Comparison of ENCODE assay signal across 1 cellular context in genomic region chr6:53312355-53312754, GRCh38.
TF ChIP-seq lines count a peak whose summit lies in the region.

No MANE protein-coding gene starts in this region.

TF ChIP-seq in K562, 482 proteins besides CTCF, POLR2A, EP300 and RAD21 (continues in another document):
- TF ChIP-seq MGA (IDR thresholded peaks at IDR 0.05) (peak; percentile 68), NFIC (IDR thresholded peaks at IDR 0.05) (peak; percentile 26; the same call in 1 of the 2 replicates), MYNN (IDR thresholded peaks at IDR 0.05) (no peak), MYNN (CRISPR knock-in tag; IDR thresholded peaks at IDR 0.05) (no peak), POLR2AphosphoS2 (IDR thresholded peaks at IDR 0.05; ENCODE audit: low read length) (no peak), CXXC5 (CRISPR knock-in tag; IDR thresholded peaks at IDR 0.05) (0 out of 2 replicates have a peak, but pooled peaks have one; percentile 37), RBM34 (IDR thresholded peaks at IDR 0.05; ENCODE audit: borderline replicate concordance, insufficient read depth, low read length) (no peak), PRMT5 (CRISPR knock-in tag; IDR thresholded peaks at IDR 0.05) (no peak), TEAD4 (IDR thresholded peaks at IDR 0.05; ENCODE audit: low read length) (peak; percentile 78), TEAD4 (CRISPR knock-in tag; IDR thresholded peaks at IDR 0.05; ENCODE audit: borderline replicate concordance) (no peak), MAX (CRISPR knock-in tag; IDR thresholded peaks at IDR 0.05) (peak; percentile 20; the same call in 1 of the 2 replicates), MTA1 (IDR thresholded peaks at IDR 0.05; ENCODE audit: borderline replicate concordance) (no peak), HDAC1 (IDR thresholded peaks at IDR 0.05) (peak in 1 of 2 experiments; percentile 55; a peak in 2 of 4 replicates), GATA2 (CRISPR knock-in tag; IDR thresholded peaks at IDR 0.05) (peak; percentile 34; the same call in 1 of the 2 replicates), PRDM10 (IDR thresholded peaks at IDR 0.05; ENCODE audit: partially characterized antibody) (peak; percentile 76), CBFA2T2 (conservative IDR thresholded peaks at IDR 0.05) (peak; percentile 40; the same call in 1 of the 2 replicates), STAT5A (IDR thresholded peaks at IDR 0.05; ENCODE audit: borderline replicate concordance, low read length) (0 out of 2 replicates have a peak, but pooled peaks have one; percentile 10), L3MBTL2 (IDR thresholded peaks at IDR 0.05) (peak; percentile 84), ZNF184 (CRISPR knock-in tag; IDR thresholded peaks at IDR 0.05) (no peak), CBFA2T3 (IDR thresholded peaks at IDR 0.05) (peak; percentile 80), FOXJ3 (CRISPR knock-in tag; IDR thresholded peaks at IDR 0.05) (no peak), TEAD1 (CRISPR knock-in tag; IDR thresholded peaks at IDR 0.05) (0 out of 4 replicates have a peak, but pooled peaks of 1 of the 2 experiments have one; percentile 14), SNAPC5 (CRISPR knock-in tag; IDR thresholded peaks at IDR 0.05) (no peak), HDAC2 (IDR thresholded peaks at IDR 0.05) (0 out of 2 replicates have a peak, but pooled peaks have one; percentile 21), GTF2A2 (tag; IDR thresholded peaks at IDR 0.05) (no peak), BRF2 (IDR thresholded peaks at IDR 0.05; ENCODE audit: borderline replicate concordance, insufficient read depth, insufficient read length) (no peak), SMAD2 (IDR thresholded peaks at IDR 0.05; ENCODE audit: low read depth, low read length) (no peak), SMARCB1 (IDR thresholded peaks at IDR 0.05; ENCODE audit: insufficient read length, low read depth) (no peak), HMBOX1 (IDR thresholded peaks at IDR 0.05) (0 out of 2 replicates have a peak, but pooled peaks have one; percentile 20), CREM (IDR thresholded peaks at IDR 0.05; ENCODE audit: low read depth) (0 out of 2 replicates have a peak, but pooled peaks have one; percentile 13), CEBPZ (IDR thresholded peaks at IDR 0.05; ENCODE audit: borderline replicate concordance, low read depth, low read length) (no peak), ZBTB9 (CRISPR knock-in tag; IDR thresholded peaks at IDR 0.05) (peak; percentile 40; the same call in 1 of the 2 replicates), TRIM28 (IDR thresholded peaks at IDR 0.05) (no peak), FOXK2 (conservative IDR thresholded peaks at IDR 0.05 in 1 of 2, IDR thresholded peaks at IDR 0.05 in 1 of 2; ENCODE audit: low read depth in 2 of 2) (0 out of 4 replicates have a peak, but pooled peaks of 1 of the 2 experiments have one; percentile 18), NR2F6 (CRISPR knock-in tag; IDR thresholded peaks at IDR 0.05) (no peak), DNMT1 (IDR thresholded peaks at IDR 0.05) (no peak), TCF3 (CRISPR knock-in tag; IDR thresholded peaks at IDR 0.05) (peak; percentile 80), DPF2 (IDR thresholded peaks at IDR 0.05) (peak; percentile 79), ZNF668 (CRISPR knock-in tag; IDR thresholded peaks at IDR 0.05) (no peak), HNRNPLL (IDR thresholded peaks at IDR 0.05; ENCODE audit: low read depth, low read length, poor library complexity, severe bottlenecking) (no peak), ERF (CRISPR knock-in tag; IDR thresholded peaks at IDR 0.05) (peak; percentile 54; the same call in 1 of the 2 replicates)
